ENCODE assay signal across 8 cellular contexts in genomic region chr19:35673121-35673804, GRCh38. TPM values are rescaled to one million over a fixed set of nuclear protein-coding genes. Genes with fewer than 3 reads are reported as not detected.
DNase-seq lines count a peak whose midpoint lies in the region; ATAC-seq, FAIRE-seq and TF ChIP-seq lines count a peak whose summit lies in the region.

No MANE protein-coding gene starts in this region.

- H3K4me3 ChIP-seq in fibroblast of mammary gland (ENCODE audit: control insufficient read depth, low read depth, low read length) (peak overlapping the region; percentile 35), pancreas (peak overlapping the region in 1 of 4 donors; percentile 33), uterus (no peak overlapping the region)

- TF ChIP-seq CTCF in fibroblast of mammary gland (conservative IDR thresholded peaks at IDR 0.05; ENCODE audit: control insufficient read depth, insufficient read depth, low read depth, low read length) (no peak), pancreas (IDR thresholded peaks at IDR 0.05) (no peak), uterus (IDR thresholded peaks at IDR 0.05) (no peak)

- DNase-seq in DMS53 (lab: John Stamatoyannopoulos, UW) (peak; percentile 92), NCI-H146 treated with DMSO at 0.1 percent for 48 hours (lab: John Stamatoyannopoulos, UW; ENCODE audit: unreplicated experiment) (peak; percentile 43), activated T-cell treated with anti-CD3 and anti-CD28 coated beads for 4 hours (peak; percentile 21), fibroblast of mammary gland (ENCODE audit: low read depth) (peak; percentile 71), pancreas (peak in 3 of 6 donors; percentile 54 to 65 (median 62)), uterus (no peak)

- ATAC-seq in pancreas (peak; percentile 48 to 85 (median 68)), GM18505 (IDR thresholded peaks at IDR 0.05; ENCODE audit: unreplicated experiment) (no peak), GM18520 (IDR thresholded peaks at IDR 0.05; ENCODE audit: unreplicated experiment) (no peak)

- H3K9me3 ChIP-seq in pancreas = no peaks in the 10 kb centered on the region
- H3K9me3 ChIP-seq in uterus = no peaks in the 10 kb centered on the region

- no peak for FAIRE-seq in pancreas (lab: Jason Lieb, UNC)

- intact Hi-C loops in pancreas (cut with DNase I) = no loop called here
- intact Hi-C loops in uterus (cut with DNase I; ENCODE audit: low total_unique reads) = no loop called here

- H3K27ac ChIP-seq in pancreas = no peak overlapping the region
- H3K27ac ChIP-seq in uterus = no peak overlapping the region

- H3K36me3 ChIP-seq in pancreas = no peaks in the 10 kb centered on the region
- H3K36me3 ChIP-seq in uterus = no peaks in the 10 kb centered on the region

- TF ChIP-seq POLR2A in GM18505 (IDR thresholded peaks at IDR 0.05; ENCODE audit: borderline replicate concordance, extremely low read depth, insufficient read depth, insufficient read length) (no peak), uterus (IDR thresholded peaks at IDR 0.05) (no peak)

- 8 to 11% methylated on average over 39 of the region's 39 CpGs for WGBS in pancreas, 2 donors

- peaks cover 0 to 5% (median 1%) of the 10 kb centered on the region in 4 donors for H3K27me3 ChIP-seq in pancreas
- peaks cover 0 to 10% of the 10 kb centered on the region in 2 donors for H3K27me3 ChIP-seq in uterus

- H3K4me1 ChIP-seq in pancreas = peaks cover 0 to 4% (median 0%) of the 10 kb centered on the region in 3 donors
- no peaks in the 10 kb centered on the region for H3K4me1 ChIP-seq in uterus

RNA-seq across cellular contexts. Expression of gene UPK1A, which starts 6.9 kb away (rescaled TPM):
- total RNA-seq in pancreas = not detected
- under 1 TPM in 1 of 2 donors, not detected in 1; 0.16 TPM for polyA plus RNA-seq in pancreas
- under 1 TPM in 1 of 4 donors, not detected in 3; 0.91 TPM for total RNA-seq in uterus

RNA-seq across cellular contexts. Expression of gene COX6B1, which starts 25.1 kb away (rescaled TPM):
- total RNA-seq in pancreas (100 to 1,000 TPM; 119 to 164 (median 147) TPM), uterus (100 to 1,000 TPM in 3 of 4 donors, 10 to 100 TPM in 1; 47.4 to 344 (median 208) TPM)
- polyA plus RNA-seq in pancreas = 100 to 1,000 TPM; 328 to 491 TPM

RNA-seq across cellular contexts. Expression of gene ZBTB32, which starts 31.1 kb away (rescaled TPM):
- total RNA-seq in pancreas = under 1 TPM in 1 of 6 donors, not detected in 5; 0.13 TPM
- polyA plus RNA-seq in pancreas = under 1 TPM in 1 of 2 donors, not detected in 1; 0.14 TPM
- total RNA-seq in uterus = not detected

RNA-seq across cellular contexts. Expression of gene ETV2, which starts 31.7 kb away (rescaled TPM):
- 1 to 10 TPM in 3 of 6 donors, under 1 TPM in 3; 0.32 to 1.5 (median 0.99) TPM for total RNA-seq in pancreas
- 1 to 10 TPM; 1.5 to 4.1 TPM for polyA plus RNA-seq in pancreas
- 1 to 10 TPM in 1 of 4 donors, under 1 TPM in 1, not detected in 2; 0.48 to 1.6 TPM for total RNA-seq in uterus

RNA-seq across cellular contexts. Expression of gene RBM42, which starts 44.4 kb away (rescaled TPM):
- total RNA-seq in pancreas = 10 to 100 TPM; 18.2 to 34.0 (median 28.3) TPM
- polyA plus RNA-seq in pancreas = 10 to 100 TPM; 38.1 to 38.6 TPM
- total RNA-seq in uterus = 10 to 100 TPM; 23.8 to 60.0 (median 31.5) TPM

Comparison
In these comparisons a context has a peak if more than half of its experiments do, and no peak if none do; other contexts are left out.
1. DNase-seq: peak in DMS53 (single experiment), NCI-H146 treated with DMSO at 0.1 percent for 48 hours (single experiment), activated T-cell treated with anti-CD3 and anti-CD28 coated beads for 4 hours (single experiment) and fibroblast of mammary gland (single experiment); none in uterus (0 of 2).
2. ATAC-seq: peak in pancreas (4 of 4); none in GM18505 (single experiment) and GM18520 (single experiment).